In genomic region chr7:54629771-54630170, GRCh38 we compare ENCODE assay signal across 17 cellular contexts.
DNase-seq lines count a peak whose midpoint lies in the region; ATAC-seq and TF ChIP-seq lines count a peak whose summit lies in the region.
"Had no signal": no experiment of that assay in that cellular context is flagged by ENCODE, and none has a peak within 500 bp of the region (broad histone marks: within the 10 kb centered on the region; RNA-seq: fewer than 3 reads in every experiment).

No MANE protein-coding gene starts in this region.

- H3F3A ChIP-seq in GM23338 (replicated peaks; ENCODE audit: low read depth), result no peaks in the 10 kb centered on the region

- H3K36me3 ChIP-seq in GM23338 (ENCODE audit: insufficient read depth) (no peaks in the 10 kb centered on the region), HUES48 (ENCODE audit: control insufficient read depth, insufficient read depth, low read length) (no peaks in the 10 kb centered on the region), iPS-20b (ENCODE audit: insufficient read depth, low read depth, low read length) (no peaks in the 10 kb centered on the region), vagina (no peaks in the 10 kb centered on the region)
- H3K36me3 ChIP-seq: BLaER1 had no signal

- H3K27ac ChIP-seq in GM23338 (ENCODE audit: low read depth) (peak overlapping the region; percentile 10; the same call in 1 of the 2 replicates), HUES48 (ENCODE audit: low read depth, low read length) (peak overlapping the region; percentile 35), iPS-20b (ENCODE audit: low read length) (no peak overlapping the region), vagina (no peak overlapping the region)
- H3K27ac ChIP-seq: 22Rv1, A549, BLaER1 had no signal

- peaks cover 25% of the 10 kb centered on the region for H3K4me1 ChIP-seq in GM23338 (ENCODE audit: insufficient read depth)
- H3K4me1 ChIP-seq in HUES48 (ENCODE audit: control insufficient read depth, insufficient read depth, low read length), result peaks cover 23% of the 10 kb centered on the region
- H3K4me1 ChIP-seq in iPS-20b (ENCODE audit: insufficient read depth, low read length), result no peaks in the 10 kb centered on the region
- H3K4me1 ChIP-seq in vagina, result no peaks in the 10 kb centered on the region
- H3K4me1 ChIP-seq: A549, BLaER1 had no signal

- H3K4me3 Mint-ChIP-seq in GM23338 (no peak overlapping the region), WTC11 (no peak overlapping the region)
- H3K4me3 Mint-ChIP-seq in activated CD4-positive, alpha-beta T cell treated with anti-CD3 and anti-CD28 coated beads for 36 hours, result no peak overlapping the region
- H3K4me3 Mint-ChIP-seq: CD14-positive monocyte; CD4-positive, alpha-beta memory T cell had no signal

- no peaks in the 10 kb centered on the region for H3K9me3 ChIP-seq in HUES48 (ENCODE audit: control insufficient read depth, insufficient read depth, low read length)
- peaks cover 8% of the 10 kb centered on the region; the same call in 1 of the 2 replicates for H3K9me3 ChIP-seq in iPS-20b (ENCODE audit: insufficient read depth, low read depth, low read length)
- H3K9me3 ChIP-seq in vagina, result no peaks in the 10 kb centered on the region
- H3K9me3 ChIP-seq: A549, BLaER1 had no signal

- ATAC-seq in GM23338 (peak; percentile 97), WTC11 (peak; percentile 96), GM18907 (IDR thresholded peaks at IDR 0.05; ENCODE audit: unreplicated experiment) (no peak)
- ATAC-seq in activated CD4-positive, alpha-beta T cell treated with anti-CD3 and anti-CD28 coated beads for 36 hours, result no peak
- ATAC-seq: A549, K562 had no signal

- POLR2A ChIA-PET in WTC11 (lab: Charles Lee), result no interaction called here
- POLR2A ChIA-PET in activated CD4-positive, alpha-beta T cell treated with anti-CD3 and anti-CD28 coated beads for 36 hours (lab: Charles Lee), result no interaction called here

- H3K4me3 ChIP-seq in GM23338, result no peak overlapping the region
- H3K4me3 ChIP-seq in HUES48 (ENCODE audit: low read depth, low read length), result peak overlapping the region; percentile 20; the same call in 1 of the 2 replicates
- H3K4me3 ChIP-seq in iPS-20b (ENCODE audit: low read length), result no peak overlapping the region
- no peak overlapping the region for H3K4me3 ChIP-seq in vagina
- H3K4me3 ChIP-seq: A549, BLaER1, K562 had no signal

- no peaks in the 10 kb centered on the region for H3K79me2 ChIP-seq in GM23338 (replicated peaks; ENCODE audit: insufficient read depth)

- DNase-seq in GM23338 (ENCODE audit: low spot score) (peak; percentile 72), WTC11 (ENCODE audit: low spot score) (no peak), vagina (ENCODE audit: extremely low spot score in 2 of 2) (no peak)
- DNase-seq in activated CD4-positive, alpha-beta T cell treated with anti-CD3 and anti-CD28 coated beads for 36 hours, result no peak
- DNase-seq: CD4-positive, alpha-beta memory T cell; DMS153; DMS79; GDM1; IMR-90 had no signal

- peak overlapping the region; percentile 30 for H3K4me2 ChIP-seq in GM23338
- H3K4me2 ChIP-seq: A549, BLaER1 had no signal

- H3K9me2 ChIP-seq in GM23338 (ENCODE audit: insufficient read depth), result no peaks in the 10 kb centered on the region

- H3K27ac Mint-ChIP-seq in GM23338, result no peak overlapping the region
- H3K27ac Mint-ChIP-seq in WTC11, result peak overlapping the region; percentile 20
- no peak overlapping the region for H3K27ac Mint-ChIP-seq in activated CD4-positive, alpha-beta T cell treated with anti-CD3 and anti-CD28 coated beads for 36 hours
- H3K27ac Mint-ChIP-seq: CD14-positive monocyte; CD4-positive, alpha-beta memory T cell had no signal

- H3K4me1 Mint-ChIP-seq in GM23338, result peaks cover 21% of the 10 kb centered on the region
- H3K4me1 Mint-ChIP-seq in WTC11, result peaks cover 28% of the 10 kb centered on the region
- no peaks in the 10 kb centered on the region for H3K4me1 Mint-ChIP-seq in activated CD4-positive, alpha-beta T cell treated with anti-CD3 and anti-CD28 coated beads for 36 hours
- H3K4me1 Mint-ChIP-seq: CD14-positive monocyte; CD4-positive, alpha-beta memory T cell had no signal

- no peak overlapping the region for H3K9ac ChIP-seq in HUES48 (ENCODE audit: low read depth, low read length)
- 0 out of 2 replicates have a peak overlapping the region, but pooled peaks have one; percentile 15 for H3K9ac ChIP-seq in iPS-20b (ENCODE audit: low read depth, low read length)
- H3K9ac ChIP-seq: BLaER1 had no signal

- peak overlapping the region; percentile 0; the same call in 1 of the 2 replicates for H2AFZ ChIP-seq in GM23338

- no peaks in the 10 kb centered on the region for H3K36me3 Mint-ChIP-seq in GM23338 (ENCODE audit: low read depth)
- H3K36me3 Mint-ChIP-seq in WTC11, result peaks cover 19% of the 10 kb centered on the region
- no peaks in the 10 kb centered on the region for H3K36me3 Mint-ChIP-seq in activated CD4-positive, alpha-beta T cell treated with anti-CD3 and anti-CD28 coated beads for 36 hours (ENCODE audit: low read depth)
- H3K36me3 Mint-ChIP-seq: CD14-positive monocyte; CD4-positive, alpha-beta memory T cell had no signal

- H3K27me3 Mint-ChIP-seq in GM23338 (ENCODE audit: insufficient read depth, low read depth, poor library complexity) (peaks cover 3% of the 10 kb centered on the region), WTC11 (ENCODE audit: low read depth) (no peaks in the 10 kb centered on the region)
- no peaks in the 10 kb centered on the region for H3K27me3 Mint-ChIP-seq in activated CD4-positive, alpha-beta T cell treated with anti-CD3 and anti-CD28 coated beads for 36 hours
- H3K27me3 Mint-ChIP-seq: CD4-positive, alpha-beta memory T cell had no signal

- H3K27me3 ChIP-seq in GM23338 (ENCODE audit: insufficient read depth), result no peaks in the 10 kb centered on the region
- no peaks in the 10 kb centered on the region for H3K27me3 ChIP-seq in HUES48 (ENCODE audit: control insufficient read depth, insufficient read depth, low read length)
- no peaks in the 10 kb centered on the region for H3K27me3 ChIP-seq in iPS-20b (ENCODE audit: insufficient read depth, low read length)
- H3K27me3 ChIP-seq in vagina, result no peaks in the 10 kb centered on the region
- H3K27me3 ChIP-seq: BLaER1 had no signal

- TF ChIP-seq CTCF in GM23338 (conservative IDR thresholded peaks at IDR 0.05; ENCODE audit: low read depth in 2 of 2) (0 out of 4 replicates have a peak, but pooled peaks of 1 of the 2 experiments have one; percentile 10), WTC11 (IDR thresholded peaks at IDR 0.05) (no peak), vagina (IDR thresholded peaks at IDR 0.05) (no peak)

- TF ChIP-seq POLR2A in vagina (IDR thresholded peaks at IDR 0.05), result no peak

- H4K20me1 ChIP-seq in GM23338 (replicated peaks; ENCODE audit: insufficient read depth), result no peaks in the 10 kb centered on the region
- H4K20me1 ChIP-seq: BLaER1 had no signal

- CTCF ChIA-PET in WTC11 (lab: Charles Lee), result interaction anchor here (1.1 kb wide), 1 partner anchor 79 kb away, joined by 3 read pairs; no protein-coding TSS in a partner anchor
- CTCF ChIA-PET in activated CD4-positive, alpha-beta T cell treated with anti-CD3 and anti-CD28 coated beads for 36 hours (lab: Charles Lee), result no interaction called here

- intact Hi-C loops in activated CD4-positive, alpha-beta T cell treated with anti-CD3 and anti-CD28 coated beads for 36 hours (cut with DNase I, micrococcal nuclease), result no loop called here
- intact Hi-C loops in vagina (cut with DNase I), result no loop called here

- peaks cover 8% of the 10 kb centered on the region; the same call in 2 of the 3 replicates for H3K9me3 Mint-ChIP-seq in GM23338
- peaks cover 25% of the 10 kb centered on the region for H3K9me3 Mint-ChIP-seq in WTC11
- H3K9me3 Mint-ChIP-seq in activated CD4-positive, alpha-beta T cell treated with anti-CD3 and anti-CD28 coated beads for 36 hours (ENCODE audit: low read depth), result peaks cover 11% of the 10 kb centered on the region

TF ChIP-seq in GM23338, 12 proteins besides CTCF, POLR2A, EP300 and RAD21 (continues in another document):
- TF ChIP-seq NANOG (IDR thresholded peaks at IDR 0.05; ENCODE audit: borderline replicate concordance), result no peak

TF ChIP-seq in WTC11, 78 proteins besides CTCF, POLR2A, EP300 and RAD21:
- TF ChIP-seq ZNF121 (CRISPR knock-in tag; IDR thresholded peaks at IDR 0.05) (peak; percentile 87), NR3C1 (CRISPR knock-in tag; conservative IDR thresholded peaks at IDR 0.05; ENCODE audit: low read depth) (no peak)

Comparison
In these comparisons a context has a peak if more than half of its experiments do, and no peak if none do; other contexts are left out.
1. ATAC-seq: peak in GM23338 (single experiment) and WTC11 (single experiment); none in activated CD4-positive, alpha-beta T cell treated with anti-CD3 and anti-CD28 coated beads for 36 hours (single experiment) and GM18907 (single experiment).
2. H3K27ac ChIP-seq: peak in GM23338 (single experiment) and HUES48 (single experiment); none in iPS-20b (single experiment) and vagina (single experiment).